In genomic region chr5:206406-206805, GRCh38 we compare ENCODE assay signal across 20 cellular contexts. TPM values are rescaled to one million over a fixed set of nuclear protein-coding genes. Genes with fewer than 3 reads are reported as not detected.
DNase-seq lines count a peak whose midpoint lies in the region; FAIRE-seq and TF ChIP-seq lines count a peak whose summit lies in the region.
"Had no signal": no experiment of that assay in that cellular context is flagged by ENCODE, and none has a peak within 500 bp of the region (broad histone marks: within the 10 kb centered on the region; RNA-seq: fewer than 3 reads in every experiment).

No MANE protein-coding gene starts in this region.

- no peaks in the 10 kb centered on the region for H3K9me3 ChIP-seq in left ventricle myocardium inferior (replicated peaks)
- H3K9me3 ChIP-seq: HAP-1, SJCRH30 had no signal

- H3K36me3 ChIP-seq in left ventricle myocardium inferior: peaks cover 26% of the 10 kb centered on the region
- H3K36me3 ChIP-seq: SJCRH30 had no signal

- H3K4me3 ChIP-seq in astrocyte of the spinal cord (ENCODE audit: low read depth, low read length) (no peak overlapping the region), left ventricle myocardium inferior (peak overlapping the region; percentile 16)
- H3K4me3 ChIP-seq: dorsolateral prefrontal cortex, HAP-1, SJCRH30 had no signal

- intact Hi-C loops in left ventricle myocardium inferior (cut with micrococcal nuclease): no loop called here

- no peaks in the 10 kb centered on the region for H3K27me3 Mint-ChIP-seq in activated CD4-positive, alpha-beta T cell treated with anti-CD3 and anti-CD28 coated beads, Interleukin-2, amount 10 ng/mL, durations not matched to agents 7 days and 5 days
- H3K27me3 Mint-ChIP-seq: activated T-cell treated with anti-CD3 and anti-CD28 coated beads, Interleukin-2, amount 50 U/mL, for 24 hours; CD4-positive, CD25-positive, alpha-beta regulatory T cell had no signal

- H3K4me3 Mint-ChIP-seq in activated CD4-positive, alpha-beta T cell treated with anti-CD3 and anti-CD28 coated beads, Interleukin-2, amount 10 ng/mL, durations not matched to agents 7 days and 5 days: no peak overlapping the region
- H3K4me3 Mint-ChIP-seq: activated T-cell treated with anti-CD3 and anti-CD28 coated beads, Interleukin-2, amount 50 U/mL, for 24 hours; CD4-positive, CD25-positive, alpha-beta regulatory T cell; immature natural killer cell had no signal

- H3K27me3 ChIP-seq in left ventricle myocardium inferior (ENCODE audit: low read depth): no peaks in the 10 kb centered on the region
- H3K27me3 ChIP-seq: dorsolateral prefrontal cortex, SJCRH30 had no signal

- peak; percentile 12 for DNase-seq in activated effector memory CD4-positive, alpha-beta T cell treated with anti-CD3 and anti-CD28 coated beads, Interleukin-2, amount 50 U/mL, for 16 hours
- no peak for DNase-seq in activated effector memory CD4-positive, alpha-beta T cell treated with Interleukin-2 at 50 U/mL for 16 hours
- DNase-seq in astrocyte of the spinal cord (ENCODE audit: low read depth, low spot score): peak; percentile 59
- no peak for DNase-seq in left ventricle myocardium inferior
- peak; percentile 12 for DNase-seq in urothelium cell line (ENCODE audit: low spot score)
- no peak for DNase-seq in activated CD4-positive, alpha-beta T cell treated with anti-CD3 and anti-CD28 coated beads, Interleukin-2, amount 10 ng/mL, durations not matched to agents 7 days and 5 days
- no peak for DNase-seq in NCI-H2081 (lab: John Stamatoyannopoulos, UW)
- DNase-seq in activated CD4-positive, alpha-beta T cell treated with anti-CD3 and anti-CD28 coated beads, Interleukin-2, amount 50 U/mL, for 1 hour: no peak
- DNase-seq: activated CD4-positive, alpha-beta T cell treated with anti-CD3 and anti-CD28 coated beads for 48 hours; activated T-cell treated with anti-CD3 and anti-CD28 coated beads, Interleukin-2, amount 50 U/mL, for 24 hours; amygdala; CD4-positive, CD25-positive, alpha-beta regulatory T cell; DND-41; immature natural killer cell; NCI-H345; SJCRH30 had no signal

- no peaks in the 10 kb centered on the region for H3K9me3 Mint-ChIP-seq in activated CD4-positive, alpha-beta T cell treated with anti-CD3 and anti-CD28 coated beads, Interleukin-2, amount 10 ng/mL, durations not matched to agents 7 days and 5 days
- H3K9me3 Mint-ChIP-seq: activated T-cell treated with anti-CD3 and anti-CD28 coated beads, Interleukin-2, amount 50 U/mL, for 24 hours; CD4-positive, CD25-positive, alpha-beta regulatory T cell; immature natural killer cell had no signal

- peaks cover 38% of the 10 kb centered on the region for H3K4me1 ChIP-seq in left ventricle myocardium inferior
- H3K4me1 ChIP-seq: HAP-1, SJCRH30 had no signal

- no peak for TF ChIP-seq CTCF in astrocyte of the spinal cord (IDR thresholded peaks at IDR 0.05; ENCODE audit: low read depth, low read length)
- no peak for TF ChIP-seq CTCF in left ventricle myocardium inferior (IDR thresholded peaks at IDR 0.05; ENCODE audit: borderline replicate concordance)

- in situ Hi-C loops in astrocyte of the spinal cord (cut with HindIII; ENCODE audit: low sequenced_read_pairs): no loop called here

- FAIRE-seq in urothelium cell line (lab: Jason Lieb, UNC): no peak
- FAIRE-seq: frontal cortex had no signal

- no peak overlapping the region for H3K27ac Mint-ChIP-seq in activated CD4-positive, alpha-beta T cell treated with anti-CD3 and anti-CD28 coated beads, Interleukin-2, amount 10 ng/mL, durations not matched to agents 7 days and 5 days
- H3K27ac Mint-ChIP-seq: activated T-cell treated with anti-CD3 and anti-CD28 coated beads, Interleukin-2, amount 50 U/mL, for 24 hours; immature natural killer cell had no signal

- peak overlapping the region; percentile 72 for H3K27ac ChIP-seq in left ventricle myocardium inferior (replicated peaks)
- H3K27ac ChIP-seq: 22Rv1, SJCRH30 had no signal

- H3K36me3 Mint-ChIP-seq in activated CD4-positive, alpha-beta T cell treated with anti-CD3 and anti-CD28 coated beads, Interleukin-2, amount 10 ng/mL, durations not matched to agents 7 days and 5 days (ENCODE audit: low read depth): peaks cover 17% of the 10 kb centered on the region

- H3K4me1 Mint-ChIP-seq in activated CD4-positive, alpha-beta T cell treated with anti-CD3 and anti-CD28 coated beads, Interleukin-2, amount 10 ng/mL, durations not matched to agents 7 days and 5 days: peaks cover 13% of the 10 kb centered on the region

- CTCF ChIA-PET in activated CD4-positive, alpha-beta T cell treated with anti-CD3 and anti-CD28 coated beads, Interleukin-2, amount 10 ng/mL, durations not matched to agents 7 days and 5 days (lab: Charles Lee): no interaction called here

- POLR2A ChIA-PET in activated CD4-positive, alpha-beta T cell treated with anti-CD3 and anti-CD28 coated beads, Interleukin-2, amount 10 ng/mL, durations not matched to agents 7 days and 5 days (lab: Charles Lee): no interaction called here

RNA-seq across cellular contexts. Expression of gene CCDC127, which starts 11.5 kb away (rescaled TPM):
- total RNA-seq in left ventricle myocardium inferior: 7.9 TPM
- total RNA-seq in activated CD4-positive, alpha-beta T cell treated with anti-CD3 and anti-CD28 coated beads, Interleukin-2, amount 10 ng/mL, durations not matched to agents 7 days and 5 days: 1 to 10 TPM; 8.0 to 8.7 TPM

RNA-seq across cellular contexts. Expression of gene SDHA, which starts 11.7 kb away (rescaled TPM):
- 757 TPM for total RNA-seq in left ventricle myocardium inferior
- 100 to 1,000 TPM; 130 to 150 TPM for total RNA-seq in activated CD4-positive, alpha-beta T cell treated with anti-CD3 and anti-CD28 coated beads, Interleukin-2, amount 10 ng/mL, durations not matched to agents 7 days and 5 days

RNA-seq across cellular contexts. Expression of gene LRRC14B, which starts 15.1 kb away (rescaled TPM):
- 93.4 TPM for total RNA-seq in left ventricle myocardium inferior
- under 1 TPM in 1 of 2 experiments, not detected in 1; 0.17 TPM for total RNA-seq in activated CD4-positive, alpha-beta T cell treated with anti-CD3 and anti-CD28 coated beads, Interleukin-2, amount 10 ng/mL, durations not matched to agents 7 days and 5 days
- total RNA-seq: CD4-positive, CD25-positive, alpha-beta regulatory T cell; SJCRH30 had no signal

Comparison
In these comparisons a context has a peak if more than half of its experiments do, and no peak if none do; other contexts are left out.
1. DNase-seq: peak in activated effector memory CD4-positive, alpha-beta T cell treated with anti-CD3 and anti-CD28 coated beads, Interleukin-2, amount 50 U/mL, for 16 hours (single experiment), astrocyte of the spinal cord (single experiment) and urothelium cell line (single experiment); none in activated effector memory CD4-positive, alpha-beta T cell treated with Interleukin-2 at 50 U/mL for 16 hours (single experiment), left ventricle myocardium inferior (single experiment), activated CD4-positive, alpha-beta T cell treated with anti-CD3 and anti-CD28 coated beads, Interleukin-2, amount 10 ng/mL, durations not matched to agents 7 days and 5 days (single experiment), NCI-H2081 (0 of 2) and activated CD4-positive, alpha-beta T cell treated with anti-CD3 and anti-CD28 coated beads, Interleukin-2, amount 50 U/mL, for 1 hour (single experiment).
2. RNA of gene LRRC14B, which starts 15.1 kb away (total RNA-seq): 93.4 TPM in left ventricle myocardium inferior (single experiment); 0.17 TPM in activated CD4-positive, alpha-beta T cell treated with anti-CD3 and anti-CD28 coated beads, Interleukin-2, amount 10 ng/mL, durations not matched to agents 7 days and 5 days; every median in the first group is over 10 times any median in the second.